10 cellular contexts compared by ENCODE assay signal in genomic region chr1:169595764-169596711, GRCh38. TPM values are rescaled to one million over a fixed set of nuclear protein-coding genes. Genes with fewer than 3 reads are reported as not detected.
DNase-seq lines count a peak whose midpoint lies in the region; ATAC-seq and TF ChIP-seq lines count a peak whose summit lies in the region.
"Had no signal": no experiment of that assay in that cellular context is flagged by ENCODE, and none has a peak within 500 bp of the region (broad histone marks: within the 10 kb centered on the region; RNA-seq: fewer than 3 reads in every experiment).

No MANE protein-coding gene starts in this region.

- H3K4me3 ChIP-seq in foreskin fibroblast (ENCODE audit: low read depth in 1 of 2, low read length in 2 of 2): no peak overlapping the region
- no peak overlapping the region for H3K4me3 ChIP-seq in spleen

- intact Hi-C loops in spleen (cut with DNase I; ENCODE audit: low total_unique reads): loop anchor here (5.0 kb wide), 1 partner anchor 116 kb away; the partner anchor contains the start of gene SELL

- H3K9me3 ChIP-seq in spleen: no peaks in the 10 kb centered on the region

- in situ Hi-C loops in ACHN (cut with HindIII; ENCODE audit: low pct_ligation_motif_present, low pct_unique_long_range_greater_than_20kb, low sequenced_read_pairs): no loop called here
- in situ Hi-C loops in G401 (cut with HindIII; ENCODE audit: low sequenced_read_pairs): no loop called here

- no peaks in the 10 kb centered on the region for H3K27me3 ChIP-seq in spleen (replicated peaks in 1 of 7)

- no peak for ATAC-seq in HG02973 (IDR thresholded peaks at IDR 0.05; ENCODE audit: unreplicated experiment)

- TF ChIP-seq CTCF in GM20000 (IDR thresholded peaks at IDR 0.05; ENCODE audit: extremely low read depth, missing control alignments): no peak
- TF ChIP-seq CTCF in foreskin fibroblast (IDR thresholded peaks at IDR 0.05; ENCODE audit: low read depth, low read length): no peak
- TF ChIP-seq CTCF in spleen (IDR thresholded peaks at IDR 0.05 in 8 of 11, conservative IDR thresholded peaks at IDR 0.05 in 3 of 11): no peak

- DNase-seq in ACHN (peak; percentile 42), GM20000 (ENCODE audit: low spot score) (peak; percentile 14), SW480 (ENCODE audit: low spot score) (peak; percentile 37), foreskin fibroblast (peak; percentile 7 to 44), G401 (ENCODE audit: low spot score) (no peak), HK-2 (ENCODE audit: unreplicated experiment) (no peak), spleen (no peak)
- DNase-seq: activated gamma-delta T cell treated with Interleukin-2 at 50 U/mL for 16 hours, NCI-H446 treated with DMSO at 0.1 percent for 48 hours had no signal

- H3K4me1 ChIP-seq in spleen: peaks cover 0 to 2% (median 2%) of the 10 kb centered on the region in 6 donors

- 62 to 81% (median 68%) methylated on average over 3 of the region's 3 CpGs for WGBS in spleen, 5 donors

- no peak for TF ChIP-seq POLR2A in spleen (IDR thresholded peaks at IDR 0.05)

- no peaks in the 10 kb centered on the region for H3K36me3 ChIP-seq in spleen

- H3K27ac ChIP-seq in spleen: no peak overlapping the region

RNA-seq across cellular contexts. Expression of gene F5, which starts 9.8 kb away (rescaled TPM):
- total RNA-seq in G401 (2014; rRNA removed; shearing (Covaris generic)): 0.06 and 0.10 TPM in 2 replicates
- total RNA-seq in spleen: 10 to 100 TPM in 2 of 7 donors, 1 to 10 TPM in 5; 5.1 to 34.5 (median 7.7) TPM
- polyA plus RNA-seq in spleen: 1 to 10 TPM; 1.7 to 2.3 (median 2.3) TPM

RNA-seq across cellular contexts. Expression of gene SELP, which starts 33.9 kb away (rescaled TPM):
- total RNA-seq in G401 (2014; rRNA removed; shearing (Covaris generic)): not detected in 2 replicates
- 1 to 10 TPM; 3.1 to 7.6 (median 4.7) TPM for total RNA-seq in spleen
- polyA plus RNA-seq in spleen: 1 to 10 TPM in 2 of 3 donors, under 1 TPM in 1; 0.97 to 1.3 (median 1.2) TPM

Comparison
In these comparisons a context has a peak if more than half of its experiments do, and no peak if none do; other contexts are left out.
1. DNase-seq: peak in ACHN (single experiment), GM20000 (single experiment), SW480 (single experiment) and foreskin fibroblast (2 of 2); none in G401 (single experiment), HK-2 (single experiment) and spleen (single experiment).